ENCODE assay signal across 8 cellular contexts in genomic region chr16:30096105-30096861, GRCh38.
DNase-seq lines count a peak whose midpoint lies in the region; ATAC-seq and TF ChIP-seq lines count a peak whose summit lies in the region.

Gene YPEL3 (minus strand): TSS chr16:30096213. CDS start chr16:30095482, 731 bp downstream.

- DNase-seq in NCI-H446 treated with DMSO at 0.1 percent for 48 hours (lab: John Stamatoyannopoulos, UW) (peak; percentile 66), coronary artery (ENCODE audit: low spot score) (peak; percentile 93)
- DNase-seq in activated CD4-positive, alpha-beta T cell treated with anti-CD3 and anti-CD28 coated beads, Interleukin-2, amount 50 U/mL, for 24 hours (ENCODE audit: low read depth in 1 of 2, low spot score in 1 of 2) = peak; percentile 76 to 80
- peak; percentile 73 to 77 for DNase-seq in stimulated activated CD4-positive, alpha-beta T cell treated with anti-CD3 and anti-CD28 coated beads, Interleukin-1b, Interleukin-23, amount 100 ng/mL, for 1 hour (ENCODE audit: low read depth in 2 of 2)

- ATAC-seq in HG02885 (IDR thresholded peaks at IDR 0.05; ENCODE audit: poor library complexity, unreplicated experiment) = peak; percentile 60
- no peak for ATAC-seq in GM21447 (IDR thresholded peaks at IDR 0.05; ENCODE audit: unreplicated experiment)

- H3K4me3 ChIP-seq in GM08714 (ENCODE audit: low read length) (peak within 1 kb of the TSS; percentile 55; the same call in 1 of the 2 replicates), coronary artery (peak within 1 kb of the TSS; percentile 98)

- peak within 1 kb of the TSS; percentile 90 to 100 for H3K27ac ChIP-seq in coronary artery
- H3K27ac ChIP-seq in layer of hippocampus (ENCODE audit: low read depth, low read length) = peak within 1 kb of the TSS; percentile 98

- TF ChIP-seq CTCF in coronary artery (IDR thresholded peaks at IDR 0.05) = no peak

- H3K27me3 ChIP-seq in layer of hippocampus (ENCODE audit: control insufficient read depth, insufficient read depth, low read length) = no peaks in the 10 kb centered on the region
